ENCODE assay signal across 20 cellular contexts in genomic region chr11:77117485-77117884, GRCh38. TPM values are rescaled to one million over a fixed set of nuclear protein-coding genes. Genes with fewer than 3 reads are reported as not detected.
DNase-seq lines count a peak whose midpoint lies in the region; ATAC-seq and TF ChIP-seq lines count a peak whose summit lies in the region.
"Had no signal": no experiment of that assay in that cellular context is flagged by ENCODE, and none has a peak within 500 bp of the region (broad histone marks: within the 10 kb centered on the region; RNA-seq: fewer than 3 reads in every experiment).

No MANE protein-coding gene starts in this region.

- H3K27me3 Mint-ChIP-seq in activated T-cell treated with anti-CD3 and anti-CD28 coated beads, Interleukin-2, amount 50 U/mL, for 72 hours (ENCODE audit: low read depth) = no peaks in the 10 kb centered on the region

- DNase-seq in COR-L47 (lab: John Stamatoyannopoulos, UW) (peak; percentile 77), NCI-H2227 (lab: John Stamatoyannopoulos, UW; ENCODE audit: unreplicated experiment) (peak; percentile 85), choroid plexus epithelial cell (ENCODE audit: low read depth) (peak; percentile 82)
- no peak for DNase-seq in activated T-cell treated with anti-CD3 and anti-CD28 coated beads, Interleukin-2, amount 50 U/mL, for 72 hours
- DNase-seq in stimulated activated CD8-positive, alpha-beta memory T cell treated with anti-CD3 and anti-CD28 coated beads, Interleukin-4, amount 100 ng/mL, for 48 hours = no peak
- DNase-seq: ACHN, DND-41, HFFc6, KG1, MV-4-11, NCI-H1436 treated with DMSO at 0.1 percent for 48 hours, NCI-H446 treated with DMSO at 0.1 percent for 48 hours, PC-9, SJCRH30 had no signal

- H3K4me1 ChIP-seq in BLaER1 = peaks cover 51% of the 10 kb centered on the region
- H3K4me1 ChIP-seq: SJCRH30 had no signal

- TF ChIP-seq CTCF in choroid plexus epithelial cell (conservative IDR thresholded peaks at IDR 0.05; ENCODE audit: low read depth, low read length) = no peak

- H3K9ac ChIP-seq in BLaER1 = 0 out of 2 replicates have a peak overlapping the region, but pooled peaks have one; percentile 29

- H3K27ac ChIP-seq in BLaER1 = no peak overlapping the region
- H3K27ac ChIP-seq: C4-2B, PC-9, RWPE1, SJCRH30 had no signal

- H3K4me3 Mint-ChIP-seq in activated T-cell treated with anti-CD3 and anti-CD28 coated beads, Interleukin-2, amount 50 U/mL, for 72 hours = no peak overlapping the region
- H3K4me3 Mint-ChIP-seq: HFFc6 had no signal

- peak overlapping the region; percentile 28; the same call in 1 of the 2 replicates for H3K4me2 ChIP-seq in BLaER1
- H3K4me2 ChIP-seq: PC-9 had no signal

- H3K27ac Mint-ChIP-seq in activated T-cell treated with anti-CD3 and anti-CD28 coated beads, Interleukin-2, amount 50 U/mL, for 72 hours = no peak overlapping the region
- H3K27ac Mint-ChIP-seq: HFFc6 had no signal

- H3K36me3 ChIP-seq in BLaER1 = peaks cover 14% of the 10 kb centered on the region; the same call in 1 of the 2 replicates
- H3K36me3 ChIP-seq: SJCRH30 had no signal

- no peaks in the 10 kb centered on the region for H3K4me1 Mint-ChIP-seq in activated T-cell treated with anti-CD3 and anti-CD28 coated beads, Interleukin-2, amount 50 U/mL, for 72 hours (ENCODE audit: low read depth)

- no peaks in the 10 kb centered on the region for H3K9me3 Mint-ChIP-seq in activated T-cell treated with anti-CD3 and anti-CD28 coated beads, Interleukin-2, amount 50 U/mL, for 72 hours
- H3K9me3 Mint-ChIP-seq: HFFc6 had no signal

- H3K4me3 ChIP-seq in BLaER1 (no peak overlapping the region), choroid plexus epithelial cell (ENCODE audit: low read depth, low read length) (no peak overlapping the region)
- H3K4me3 ChIP-seq: PC-9, SJCRH30 had no signal

- H3K27me3 ChIP-seq in BLaER1 = no peaks in the 10 kb centered on the region
- H3K27me3 ChIP-seq: SJCRH30 had no signal

- H3K36me3 Mint-ChIP-seq in activated T-cell treated with anti-CD3 and anti-CD28 coated beads, Interleukin-2, amount 50 U/mL, for 72 hours (ENCODE audit: insufficient read depth in 2 of 2) = no peaks in the 10 kb centered on the region

- no peaks in the 10 kb centered on the region for H3K9me3 ChIP-seq in BLaER1
- H3K9me3 ChIP-seq: SJCRH30 had no signal

- ATAC-seq in activated T-cell treated with anti-CD3 and anti-CD28 coated beads, Interleukin-2, amount 50 U/mL, for 72 hours (replicated peaks in 1 of 2) = no peak
- ATAC-seq in HG03520 (IDR thresholded peaks at IDR 0.05; ENCODE audit: unreplicated experiment) = no peak

- H4K20me1 ChIP-seq in BLaER1 = no peaks in the 10 kb centered on the region; the same call in 1 of the 2 replicates

RNA-seq across cellular contexts. Expression of gene MYO7A, which starts 10.6 kb away (rescaled TPM):
- total RNA-seq in activated T-cell treated with anti-CD3 and anti-CD28 coated beads, Interleukin-2, amount 50 U/mL, for 72 hours = under 1 TPM; 0.29 to 0.42 TPM

RNA-seq across cellular contexts. Expression of gene OMP, which starts 14.8 kb away (rescaled TPM):
- total RNA-seq in activated T-cell treated with anti-CD3 and anti-CD28 coated beads, Interleukin-2, amount 50 U/mL, for 72 hours = not detected
- total RNA-seq: G401; T-helper 1 cell treated with Interleukin-12 subunit alpha and Interleukin-12 subunit beta and Interleukin-4 antibody, amounts not matched to agents 30 ng/mL and 1 ng/mL, for 36 hours had no signal

RNA-seq across cellular contexts. Expression of gene CAPN5, which starts 50.7 kb away (rescaled TPM):
- 1 to 10 TPM; 1.0 to 1.1 TPM for total RNA-seq in activated T-cell treated with anti-CD3 and anti-CD28 coated beads, Interleukin-2, amount 50 U/mL, for 72 hours

Comparison
In these comparisons a context has a peak if more than half of its experiments do, and no peak if none do; other contexts are left out.
1. DNase-seq: peak in COR-L47 (single experiment), NCI-H2227 (single experiment) and choroid plexus epithelial cell (single experiment); none in activated T-cell treated with anti-CD3 and anti-CD28 coated beads, Interleukin-2, amount 50 U/mL, for 72 hours (0 of 2) and stimulated activated CD8-positive, alpha-beta memory T cell treated with anti-CD3 and anti-CD28 coated beads, Interleukin-4, amount 100 ng/mL, for 48 hours (single experiment).